19 cellular contexts compared by ENCODE assay signal in genomic region chr2:30710461-30710860, GRCh38.
"Had no signal": no experiment of that assay in that cellular context is flagged by ENCODE, and none has a peak within 500 bp of the region (broad histone marks: within the 10 kb centered on the region; RNA-seq: fewer than 3 reads in every experiment).

No MANE protein-coding gene starts in this region.

- DNase-seq: colonic mucosa; dermis blood vessel endothelial cell; effector memory CD4-positive, alpha-beta T cell; foreskin keratinocyte; glutamatergic neuron; heart right ventricle; hippocampal formation; left cardiac atrium; left lung; natural killer cell; occipital lobe; small intestine; stimulated activated CD4-positive, alpha-beta T cell treated with anti-CD3 and anti-CD28 coated beads, Interleukin-15, amount 100 ng/mL, for 24 hours; stimulated activated CD4-positive, alpha-beta T cell treated with anti-CD3 and anti-CD28 coated beads, Interleukin-2, amount 100 ng/mL, for 48 hours; stimulated activated naive B cell treated with anti-CD40 and anti-IgM and Interleukin-4, amounts not matched to agents 10 μg/mL and 1 μg/mL and 100 μg/mL, for 72 hours had no signal

- H3K9me3 Mint-ChIP-seq: natural killer cell; stimulated activated naive B cell treated with anti-CD40 and anti-IgM and Interleukin-4, amounts not matched to agents 10 μg/mL and 1 μg/mL and 100 μg/mL, for 72 hours; stimulated activated naive CD8-positive, alpha-beta T cell treated with anti-CD3 and anti-CD28 coated beads, Interleukin-15, Interleukin-2, amounts not matched to agents 100 ng/mL and 50 ng/mL, for 24 hours had no signal

- ATAC-seq: foreskin keratinocyte; gastroesophageal sphincter; left cardiac atrium; left lung; natural killer cell; right lobe of liver; stimulated activated naive B cell treated with anti-CD40 and anti-IgM and Interleukin-4, amounts not matched to agents 10 μg/mL and 1 μg/mL and 100 μg/mL, for 72 hours had no signal

- H3K4me3 Mint-ChIP-seq: natural killer cell; stimulated activated naive B cell treated with anti-CD40 and anti-IgM and Interleukin-4, amounts not matched to agents 10 μg/mL and 1 μg/mL and 100 μg/mL, for 72 hours; stimulated activated naive CD8-positive, alpha-beta T cell treated with anti-CD3 and anti-CD28 coated beads, Interleukin-15, Interleukin-2, amounts not matched to agents 100 ng/mL and 50 ng/mL, for 24 hours had no signal

- H3K36me3 Mint-ChIP-seq: natural killer cell; stimulated activated naive B cell treated with anti-CD40 and anti-IgM and Interleukin-4, amounts not matched to agents 10 μg/mL and 1 μg/mL and 100 μg/mL, for 72 hours had no signal

- H3K27ac Mint-ChIP-seq: natural killer cell; progenitor cell of endocrine pancreas; stimulated activated naive B cell treated with anti-CD40 and anti-IgM and Interleukin-4, amounts not matched to agents 10 μg/mL and 1 μg/mL and 100 μg/mL, for 72 hours; stimulated activated naive CD8-positive, alpha-beta T cell treated with anti-CD3 and anti-CD28 coated beads, Interleukin-15, Interleukin-2, amounts not matched to agents 100 ng/mL and 50 ng/mL, for 24 hours had no signal

- H3K27me3 Mint-ChIP-seq: stimulated activated naive CD8-positive, alpha-beta T cell treated with anti-CD3 and anti-CD28 coated beads, Interleukin-15, Interleukin-2, amounts not matched to agents 100 ng/mL and 50 ng/mL, for 24 hours had no signal
